27 cellular contexts compared by ENCODE assay signal in genomic region chr1:197331565-197331964, GRCh38.
"Had no signal": no experiment of that assay in that cellular context is flagged by ENCODE, and none has a peak within 500 bp of the region (broad histone marks: within the 10 kb centered on the region; RNA-seq: fewer than 3 reads in every experiment).

No MANE protein-coding gene starts in this region.

- DNase-seq: dermis blood vessel endothelial cell; effector CD8-positive, alpha-beta T cell; effector memory CD8-positive, alpha-beta T cell; endodermal cell; erythroblast; esophagus squamous epithelium; foreskin fibroblast; foreskin melanocyte; gastrocnemius medialis; glutamatergic neuron; head of caudate nucleus; heart right ventricle; hippocampal formation; left cardiac atrium; left ventricle myocardium superior; lower lobe of right lung; mesenchymal stem cell; mucosa of descending colon; naive B cell had no signal

- H3K27me3 ChIP-seq: esophagus squamous epithelium, gastrocnemius medialis, heart right ventricle, left lung had no signal

- ATAC-seq: effector memory CD8-positive, alpha-beta T cell; esophagus mucosa; gastrocnemius medialis; heart right ventricle; left cardiac atrium; left lung; left ventricle myocardium superior; lower lobe of right lung; mucosa of descending colon had no signal

- H3K4me3 ChIP-seq: coronary artery, esophagus squamous epithelium, gastrocnemius medialis, heart right ventricle, left lung, lower lobe of right lung, mucosa of descending colon had no signal

- H3K4me1 ChIP-seq: esophagus squamous epithelium, gastrocnemius medialis, left lung, lower lobe of right lung had no signal

- FAIRE-seq: colon, endometrium, islet of Langerhans, keratinocyte had no signal

- H3K27ac ChIP-seq: coronary artery, epithelial cell of prostate, esophagus squamous epithelium, gastrocnemius medialis, heart right ventricle, left lung, lower lobe of right lung had no signal

- H3K9me3 ChIP-seq: esophagus squamous epithelium, gastrocnemius medialis, heart right ventricle, left lung, lower lobe of right lung, mucosa of descending colon had no signal

- H3K36me3 ChIP-seq: esophagus squamous epithelium, gastrocnemius medialis, heart right ventricle, left lung, lower lobe of right lung had no signal
